In the genomic region with DNA sequence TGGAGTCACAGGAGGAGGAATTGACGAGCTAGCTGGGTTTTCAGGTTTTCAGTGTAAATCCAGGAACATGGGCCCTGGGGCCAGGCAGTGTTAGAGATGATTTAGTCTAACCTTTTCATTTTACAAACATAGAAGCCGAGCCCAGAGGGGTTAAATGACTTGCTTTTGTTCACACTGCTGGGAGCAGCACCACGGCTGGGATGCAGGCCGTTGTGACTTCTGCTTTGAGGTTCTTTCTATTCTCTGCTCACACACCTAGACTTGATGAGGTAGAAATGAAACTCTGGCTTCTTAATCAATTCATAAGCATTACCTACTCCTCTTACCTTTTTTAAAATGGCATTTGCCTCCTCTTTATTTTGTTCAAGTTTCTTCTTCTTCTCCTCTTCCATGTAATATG, we compare ENCODE assay signal across 22 cellular contexts. TPM values are rescaled to one million over a fixed set of nuclear protein-coding genes. Genes with fewer than 3 reads are reported as not detected.
DNase-seq lines count a peak whose midpoint lies in the region; ATAC-seq, FAIRE-seq and TF ChIP-seq lines count a peak whose summit lies in the region.
"Had no signal": no experiment of that assay in that cellular context is flagged by ENCODE, and none has a peak within 500 bp of the region (broad histone marks: within the 10 kb centered on the region; RNA-seq: fewer than 3 reads in every experiment).

No MANE protein-coding gene starts in this region.

- no peak overlapping the region for H3K4me2 ChIP-seq in Loucy (ENCODE audit: low read depth, low read length, poor library complexity, severe bottlenecking)
- H3K4me2 ChIP-seq: BLaER1 had no signal

- no peaks in the 10 kb centered on the region for H3K9me3 Mint-ChIP-seq in Caco-2 (ENCODE audit: unreplicated experiment)
- H3K9me3 Mint-ChIP-seq: CD4-positive, CD25-positive, alpha-beta regulatory T cell; CD8-positive, alpha-beta T cell had no signal

- H3K9me3 ChIP-seq in Caco-2 (no peaks in the 10 kb centered on the region), Loucy (ENCODE audit: insufficient read depth, low read depth, low read length) (no peaks in the 10 kb centered on the region), ascending aorta (no peaks in the 10 kb centered on the region)

- no peak overlapping the region for H3K4me3 Mint-ChIP-seq in Caco-2 (ENCODE audit: unreplicated experiment)
- H3K4me3 Mint-ChIP-seq: B cell; CD4-positive, CD25-positive, alpha-beta regulatory T cell; CD8-positive, alpha-beta T cell had no signal

- TF ChIP-seq CTCF in Caco-2 (IDR thresholded peaks at IDR 0.05; ENCODE audit: insufficient read depth in 1 of 2, low read depth in 1 of 2, low read length in 1 of 2, severe bottlenecking in 1 of 2, unreplicated experiment in 1 of 2) (no peak), Loucy (conservative IDR thresholded peaks at IDR 0.05; ENCODE audit: low read length) (no peak), ascending aorta (IDR thresholded peaks at IDR 0.05) (no peak)

- H3K36me3 Mint-ChIP-seq in Caco-2 (ENCODE audit: insufficient read depth, unreplicated experiment): no peaks in the 10 kb centered on the region
- H3K36me3 Mint-ChIP-seq: CD4-positive, CD25-positive, alpha-beta regulatory T cell; CD8-positive, alpha-beta T cell had no signal

- H3K27me3 ChIP-seq in Caco-2 (replicated peaks; ENCODE audit: control insufficient read depth, insufficient read depth, low read length) (no peaks in the 10 kb centered on the region), Loucy (ENCODE audit: insufficient read depth, low read length, poor library complexity, severe bottlenecking) (no peaks in the 10 kb centered on the region), ascending aorta (no peaks in the 10 kb centered on the region)
- H3K27me3 ChIP-seq: BLaER1 had no signal

- H3K4me1 ChIP-seq in Caco-2 (peaks cover 23% of the 10 kb centered on the region), Loucy (ENCODE audit: insufficient read depth, low read length, poor library complexity, severe bottlenecking) (peaks cover 4% of the 10 kb centered on the region), ascending aorta (no peaks in the 10 kb centered on the region)
- H3K4me1 ChIP-seq: BLaER1 had no signal

- TF ChIP-seq POLR2A in GM12891 (IDR thresholded peaks at IDR 0.05; ENCODE audit: low read depth, low read length): no peak

- POLR2A ChIA-PET in Caco-2 (lab: Charles Lee): no interaction called here

- CTCF ChIA-PET in Caco-2 (lab: Charles Lee): no interaction called here

- H3K36me3 ChIP-seq in Caco-2 (ENCODE audit: control insufficient read depth, insufficient read depth, low read length): no peaks in the 10 kb centered on the region
- no peaks in the 10 kb centered on the region for H3K36me3 ChIP-seq in Loucy (ENCODE audit: insufficient read depth, low read length)
- H3K36me3 ChIP-seq in ascending aorta: no peaks in the 10 kb centered on the region
- H3K36me3 ChIP-seq: BLaER1 had no signal

- no peaks in the 10 kb centered on the region for H4K20me1 ChIP-seq in Loucy (ENCODE audit: insufficient read depth, low read length, poor library complexity, severe bottlenecking)
- H4K20me1 ChIP-seq: BLaER1 had no signal

- H3K9ac ChIP-seq in Loucy (ENCODE audit: low read depth, low read length, poor library complexity, severe bottlenecking): no peak overlapping the region
- H3K9ac ChIP-seq: BLaER1, GM23248 had no signal

- no peak for ATAC-seq in GM21526 (IDR thresholded peaks at IDR 0.05; ENCODE audit: low FRiP score, unreplicated experiment)
- ATAC-seq in GM19463 (IDR thresholded peaks at IDR 0.05; ENCODE audit: unreplicated experiment): no peak
- ATAC-seq: CD8-positive, alpha-beta T cell had no signal

- intact Hi-C loops in Caco-2 (cut with micrococcal nuclease; ENCODE audit: unreplicated experiment) (no loop called here), ascending aorta (cut with DNase I) (no loop called here)

- H2AFZ ChIP-seq in Loucy (ENCODE audit: low read length): 0 out of 2 replicates have a peak overlapping the region, but pooled peaks have one; percentile 8
- H2AFZ ChIP-seq: GM23248 had no signal

- H3F3A ChIP-seq in Loucy (ENCODE audit: low read depth): no peaks in the 10 kb centered on the region

- H3K9me2 ChIP-seq in Loucy (replicated peaks; ENCODE audit: low read depth, low read length): no peaks in the 10 kb centered on the region

- no peak overlapping the region for H3K4me3 ChIP-seq in Caco-2 (ENCODE audit: low read depth, low read length)
- no peak overlapping the region for H3K4me3 ChIP-seq in Loucy (ENCODE audit: low read length, poor library complexity, severe bottlenecking)
- H3K4me3 ChIP-seq in ascending aorta: no peak overlapping the region
- H3K4me3 ChIP-seq: BLaER1, GM23248 had no signal

- H3K27ac Mint-ChIP-seq in Caco-2 (ENCODE audit: unreplicated experiment): peak overlapping the region; percentile 22
- H3K27ac Mint-ChIP-seq: B cell; CD4-positive, CD25-positive, alpha-beta regulatory T cell; CD8-positive, alpha-beta T cell had no signal

- H3K4me1 Mint-ChIP-seq in Caco-2 (ENCODE audit: low read depth, unreplicated experiment): peaks cover 13% of the 10 kb centered on the region
- H3K4me1 Mint-ChIP-seq: B cell; CD4-positive, CD25-positive, alpha-beta regulatory T cell had no signal

- no peak overlapping the region for H3K27ac ChIP-seq in ascending aorta
- H3K27ac ChIP-seq: 22Rv1, BLaER1, C4-2B, GM23248 had no signal

- no peaks in the 10 kb centered on the region for H3K79me2 ChIP-seq in Loucy (ENCODE audit: insufficient read depth, low read length)

- H3K27me3 Mint-ChIP-seq in Caco-2 (ENCODE audit: insufficient read depth, unreplicated experiment): no peaks in the 10 kb centered on the region

- BruUV-seq in Caco-2 (replicated peaks; lab: Mats Ljungman, UMichigan): no TSS peak

- FAIRE-seq in GM12891 (lab: Jason Lieb, UNC): no peak
- FAIRE-seq: A204.1, D721Med, H1 had no signal

- DNase-seq in Caco-2: no peak
- no peak for DNase-seq in GM12891 (ENCODE audit: insufficient read length, low spot score)
- no peak for DNase-seq in ascending aorta (ENCODE audit: low spot score in 2 of 2)
- DNase-seq: CD4-positive, CD25-positive, alpha-beta regulatory T cell; CD8-positive, alpha-beta T cell; DMS 273 treated with DMSO at 0.1 percent for 48 hours; DMS79; EL; GF-D8; GM23248; H7; HCEC 1CT had no signal

TF ChIP-seq in GM12891, 5 proteins besides CTCF, POLR2A, EP300 and RAD21:
- TF ChIP-seq TAF1 (IDR thresholded peaks at IDR 0.05; ENCODE audit: low read depth, low read length) (no peak), SPI1 (IDR thresholded peaks at IDR 0.05; ENCODE audit: low read depth, low read length) (peak; percentile 19; the same call in 1 of the 2 replicates)

RNA-seq across cellular contexts. Expression of a gene that starts 36.4 kb away (rescaled TPM):
- 9.1 and 9.2 TPM in 2 replicates for total RNA-seq in Caco-2 (2022)
- polyA plus RNA-seq in GM12891 (2012; ENCODE audit: low read depth, missing spikeins): 7.8 TPM
- total RNA-seq in ascending aorta: 143 TPM
- total RNA-seq: CD8-positive, alpha-beta T cell had no signal
- polyA plus RNA-seq: CD4-positive, CD25-positive, alpha-beta regulatory T cell had no signal

Comparison
In these comparisons a context has a peak if more than half of its experiments do, and no peak if none do; other contexts are left out.
1. RNA of a gene that starts 36.4 kb away (total RNA-seq): 143 TPM in ascending aorta (single experiment); 9.1 to 9.2 TPM in Caco-2; every median in the first group is over 10 times any median in the second.